In genomic region chr12:113260127-113260526, GRCh38 we compare ENCODE assay signal across 9 cellular contexts. TPM values are rescaled to one million over a fixed set of nuclear protein-coding genes. Genes with fewer than 3 reads are reported as not detected.
DNase-seq lines count a peak whose midpoint lies in the region; ATAC-seq and TF ChIP-seq lines count a peak whose summit lies in the region.
"Had no signal": no experiment of that assay in that cellular context is flagged by ENCODE, and none has a peak within 500 bp of the region (broad histone marks: within the 10 kb centered on the region; RNA-seq: fewer than 3 reads in every experiment).

No MANE protein-coding gene starts in this region.

- H3K4me1 ChIP-seq in right atrium auricular region: peaks cover 0 to 36% of the 10 kb centered on the region in 2 donors

- H3K27ac Mint-ChIP-seq in stimulated activated naive CD8-positive, alpha-beta T cell treated with anti-CD3 and anti-CD28 coated beads, Interleukin-15, amount 100 ng/mL, for 72 hours: peak overlapping the region; percentile 44 to 73

- no peak for ATAC-seq in stimulated activated naive CD8-positive, alpha-beta T cell treated with anti-CD3 and anti-CD28 coated beads, Interleukin-15, amount 100 ng/mL, for 72 hours
- ATAC-seq in GM21737 (IDR thresholded peaks at IDR 0.05; ENCODE audit: unreplicated experiment) (no peak), HG02885 (IDR thresholded peaks at IDR 0.05; ENCODE audit: poor library complexity, unreplicated experiment) (no peak)

- H3K4me3 Mint-ChIP-seq in stimulated activated naive CD8-positive, alpha-beta T cell treated with anti-CD3 and anti-CD28 coated beads, Interleukin-15, amount 100 ng/mL, for 72 hours: no peak overlapping the region

- H3K36me3 ChIP-seq in right atrium auricular region: peaks cover 12% of the 10 kb centered on the region

- no peak overlapping the region for H3K4me3 ChIP-seq in right atrium auricular region

- H3K4me1 Mint-ChIP-seq in stimulated activated naive CD8-positive, alpha-beta T cell treated with anti-CD3 and anti-CD28 coated beads, Interleukin-15, amount 100 ng/mL, for 72 hours: peaks cover 53% of the 10 kb centered on the region

- H3K27me3 ChIP-seq in right atrium auricular region: no peaks in the 10 kb centered on the region

- no peaks in the 10 kb centered on the region for H3K9me3 ChIP-seq in right atrium auricular region

- DNase-seq in DMS53 (lab: John Stamatoyannopoulos, UW): peak; percentile 55
- DNase-seq in DMS53 treated with DMSO at 0.1 percent for 48 hours (lab: John Stamatoyannopoulos, UW; ENCODE audit: unreplicated experiment): no peak
- no peak for DNase-seq in right atrium auricular region (ENCODE audit: low spot score)
- DNase-seq in stimulated activated naive CD8-positive, alpha-beta T cell treated with anti-CD3 and anti-CD28 coated beads, Interleukin-15, amount 100 ng/mL, for 72 hours: no peak
- no peak for DNase-seq in hippocampal formation (lab: John Stamatoyannopoulos, UW)
- DNase-seq: 8988T had no signal

- no peak for TF ChIP-seq CTCF in VCaP (conservative IDR thresholded peaks at IDR 0.05)
- no peak for TF ChIP-seq CTCF in right atrium auricular region (IDR thresholded peaks at IDR 0.05)

- H3K9me3 Mint-ChIP-seq in stimulated activated naive CD8-positive, alpha-beta T cell treated with anti-CD3 and anti-CD28 coated beads, Interleukin-15, amount 100 ng/mL, for 72 hours: no peaks in the 10 kb centered on the region

- peak overlapping the region; percentile 37 for H3K27ac ChIP-seq in VCaP
- H3K27ac ChIP-seq in right atrium auricular region: peak overlapping the region; percentile 81 to 85

- H3K27me3 Mint-ChIP-seq in stimulated activated naive CD8-positive, alpha-beta T cell treated with anti-CD3 and anti-CD28 coated beads, Interleukin-15, amount 100 ng/mL, for 72 hours: no peaks in the 10 kb centered on the region

RNA-seq across cellular contexts. Expression of gene TPCN1, which starts 38.9 kb away (rescaled TPM):
- 10 to 100 TPM; 57.3 to 58.7 TPM for total RNA-seq in right atrium auricular region
